8 cellular contexts compared by ENCODE assay signal in genomic region chr9:37913480-37914153, GRCh38. TPM values are rescaled to one million over a fixed set of nuclear protein-coding genes. Genes with fewer than 3 reads are reported as not detected.
DNase-seq lines count a peak whose midpoint lies in the region; ATAC-seq and TF ChIP-seq lines count a peak whose summit lies in the region.

No MANE protein-coding gene starts in this region.

- H3K36me3 ChIP-seq in ovary (no peaks in the 10 kb centered on the region), transverse colon (no peaks in the 10 kb centered on the region)

- peak; percentile 87 for DNase-seq in DMS 273 (lab: John Stamatoyannopoulos, UW; ENCODE audit: unreplicated experiment)
- peak; percentile 73 for DNase-seq in LoVo (ENCODE audit: low spot score)
- DNase-seq in SIG-M5 (lab: John Stamatoyannopoulos, UW) = peak; percentile 49
- peak; percentile 71 for DNase-seq in activated T-helper 2 cell treated with anti-CD3 and anti-CD28 coated beads, Interferon-gamma antibody, Interleukin-2, Interleukin-4, amounts not matched to agents 10 μg/mL and 5 μg/mL and 100 μg/mL, durations not matched to agents 14 hours and 24 hours and 36 hours (ENCODE audit: low spot score)
- DNase-seq in globus pallidus (ENCODE audit: low spot score) = peak; percentile 94
- peak; percentile 56 to 82 (median 79) for DNase-seq in ovary
- DNase-seq in transverse colon = peak; percentile 86

- H3K4me3 ChIP-seq in ovary = no peak overlapping the region
- H3K4me3 ChIP-seq in transverse colon = no peak overlapping the region

- H3K9me3 ChIP-seq in ovary (no peaks in the 10 kb centered on the region), transverse colon (no peaks in the 10 kb centered on the region)

- no peak overlapping the region for H3K4me3 Mint-ChIP-seq in activated T-helper 2 cell treated with anti-CD3 and anti-CD28 coated beads, Interferon-gamma antibody, Interleukin-2, Interleukin-4, amounts not matched to agents 10 μg/mL and 5 μg/mL and 100 μg/mL, durations not matched to agents 14 hours and 24 hours and 36 hours (ENCODE audit: low read depth)

- H3K27me3 ChIP-seq in ovary (no peaks in the 10 kb centered on the region), transverse colon (no peaks in the 10 kb centered on the region)

- peaks cover 2% of the 10 kb centered on the region for H3K4me1 Mint-ChIP-seq in activated T-helper 2 cell treated with anti-CD3 and anti-CD28 coated beads, Interferon-gamma antibody, Interleukin-2, Interleukin-4, amounts not matched to agents 10 μg/mL and 5 μg/mL and 100 μg/mL, durations not matched to agents 14 hours and 24 hours and 36 hours (ENCODE audit: low read depth)

- peak; percentile 81 to 89 (median 87) for TF ChIP-seq CTCF in ovary (IDR thresholded peaks at IDR 0.05)
- TF ChIP-seq CTCF in transverse colon (IDR thresholded peaks at IDR 0.05) = peak; percentile 95 to 98 (median 98)

- H3K27ac ChIP-seq in ovary (no peak overlapping the region), transverse colon (no peak overlapping the region)

- no peaks in the 10 kb centered on the region for H3K36me3 Mint-ChIP-seq in activated T-helper 2 cell treated with anti-CD3 and anti-CD28 coated beads, Interferon-gamma antibody, Interleukin-2, Interleukin-4, amounts not matched to agents 10 μg/mL and 5 μg/mL and 100 μg/mL, durations not matched to agents 14 hours and 24 hours and 36 hours (ENCODE audit: low read depth)

- no peak overlapping the region for H3K27ac Mint-ChIP-seq in activated T-helper 2 cell treated with anti-CD3 and anti-CD28 coated beads, Interferon-gamma antibody, Interleukin-2, Interleukin-4, amounts not matched to agents 10 μg/mL and 5 μg/mL and 100 μg/mL, durations not matched to agents 14 hours and 24 hours and 36 hours

- no peak for TF ChIP-seq POLR2A in ovary (IDR thresholded peaks at IDR 0.05)
- TF ChIP-seq POLR2A in transverse colon (IDR thresholded peaks at IDR 0.05) = no peak

- no peaks in the 10 kb centered on the region for H3K9me3 Mint-ChIP-seq in activated T-helper 2 cell treated with anti-CD3 and anti-CD28 coated beads, Interferon-gamma antibody, Interleukin-2, Interleukin-4, amounts not matched to agents 10 μg/mL and 5 μg/mL and 100 μg/mL, durations not matched to agents 14 hours and 24 hours and 36 hours

- in situ Hi-C loops in transverse colon (cut with MboI; ENCODE audit: low pct_ligation_motif_present in 1 of 4, low pct_unique_long_range_greater_than_20kb in 1 of 4, low sequenced_read_pairs in 3 of 4) = loop anchor here (10.0 to 25.0 kb wide), 7 partner anchors 149 to 499 kb away; partner anchors contain the start of genes FBXO10 (in 1 of the 4), IGFBPL1 (in 1 of the 4), POLR1E (in 1 of the 4) and SHB (in 1 of the 4)

- H3K4me1 ChIP-seq in ovary (ENCODE audit: insufficient read depth) (peaks cover 4% of the 10 kb centered on the region), transverse colon (no peaks in the 10 kb centered on the region)

- 61 to 66% (median 62%) methylated on average over 11 of the region's 11 CpGs for WGBS in ovary, 3 donors
- 0 to 56% methylated on average over 1 to 11 of the region's 11 CpGs for WGBS in transverse colon (ENCODE audit: low coverage in 1 of 2), 2 donors

- intact Hi-C loops in activated T-helper 2 cell treated with anti-CD3 and anti-CD28 coated beads, Interferon-gamma antibody, Interleukin-2, Interleukin-4, amounts not matched to agents 10 μg/mL and 5 μg/mL and 100 μg/mL, durations not matched to agents 14 hours and 24 hours and 36 hours (cut with micrococcal nuclease) = loop anchor here (1.0 to 2.0 kb wide), 3 partner anchors 155 to 247 kb away; no protein-coding TSS in a partner anchor
- intact Hi-C loops in ovary (cut with DNase I) (loop anchor here (5.0 to 10.0 kb wide), 6 partner anchors 154 to 521 kb away; partner anchors contain the start of genes SHB (in 2 of the 4) and ALDH1B1 (in 1 of the 4)), transverse colon (cut with DNase I; ENCODE audit: low total_unique reads) (loop anchor here (5.0 to 10.0 kb wide), 4 partner anchors 51 to 451 kb away; no protein-coding TSS in a partner anchor)

- ATAC-seq in GM21619 (IDR thresholded peaks at IDR 0.05; ENCODE audit: unreplicated experiment) = peak; percentile 75

- TF ChIP-seq EP300 in ovary (IDR thresholded peaks at IDR 0.05) = no peak
- no peak for TF ChIP-seq EP300 in transverse colon (IDR thresholded peaks at IDR 0.05; ENCODE audit: low read depth)

- H3K27me3 Mint-ChIP-seq in activated T-helper 2 cell treated with anti-CD3 and anti-CD28 coated beads, Interferon-gamma antibody, Interleukin-2, Interleukin-4, amounts not matched to agents 10 μg/mL and 5 μg/mL and 100 μg/mL, durations not matched to agents 14 hours and 24 hours and 36 hours (ENCODE audit: low read depth) = no peaks in the 10 kb centered on the region

RNA-seq across cellular contexts. Expression of gene SLC25A51, which starts 9.7 kb away (rescaled TPM):
- total RNA-seq in activated T-helper 2 cell treated with anti-CD3 and anti-CD28 coated beads, Interferon-gamma antibody, Interleukin-2, Interleukin-4, amounts not matched to agents 10 μg/mL and 5 μg/mL and 100 μg/mL, durations not matched to agents 14 hours and 24 hours and 36 hours = 29.7 and 31.4 TPM in 2 replicates
- total RNA-seq in ovary (10 to 100 TPM; 11.7 to 24.1 (median 21.3) TPM), transverse colon (10 to 100 TPM; 15.7 to 30.0 (median 24.1) TPM)
- polyA plus RNA-seq in ovary = 10 to 100 TPM in 1 of 2 donors, 1 to 10 TPM in 1; 5.1 to 11.7 TPM
